Comparison of ENCODE assay signal across 36 cellular contexts in the genomic region with DNA sequence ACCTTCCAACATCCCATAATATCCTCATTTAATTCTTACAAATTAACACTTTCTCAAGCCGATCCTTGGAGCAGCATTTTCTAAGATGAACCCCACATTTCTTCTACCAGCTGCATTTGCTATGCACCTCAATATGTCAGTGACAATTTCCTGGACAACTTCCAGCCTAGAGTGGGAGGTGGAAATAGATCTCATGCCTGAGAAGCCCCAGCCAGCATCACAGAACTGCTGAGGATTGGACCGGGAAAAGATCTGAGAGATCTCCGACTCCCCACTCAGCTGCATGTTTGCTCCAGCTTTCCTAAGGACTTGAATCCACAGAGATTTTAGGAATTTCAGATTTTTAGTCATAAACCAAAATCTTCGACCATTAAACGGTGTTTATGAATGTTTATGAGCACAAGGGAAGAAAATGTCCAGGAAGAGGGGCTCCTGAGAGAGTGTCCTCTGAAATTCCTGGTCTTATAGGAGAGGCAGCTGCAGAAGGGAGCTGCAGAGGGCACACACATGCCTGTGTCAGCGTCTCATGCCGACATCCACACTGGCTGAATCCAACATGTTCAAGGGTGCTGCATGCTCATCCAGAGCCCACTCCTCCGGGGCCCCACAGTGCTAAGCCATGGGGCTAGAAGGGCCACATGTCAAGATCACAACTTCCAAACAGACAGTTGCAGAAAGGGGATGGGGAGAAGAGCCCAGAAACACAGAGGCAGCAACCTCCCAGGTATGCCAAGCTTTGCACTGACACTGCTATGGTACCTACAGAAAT.
DNase-seq lines count a peak whose midpoint lies in the region; ATAC-seq, FAIRE-seq and TF ChIP-seq lines count a peak whose summit lies in the region.
"Had no signal": no experiment of that assay in that cellular context is flagged by ENCODE, and none has a peak within 500 bp of the region (broad histone marks: within the 10 kb centered on the region; RNA-seq: fewer than 3 reads in every experiment).

No MANE protein-coding gene starts in this region.

- TF ChIP-seq EP300 in HepG2 (IDR thresholded peaks at IDR 0.05; ENCODE audit: low read depth in 2 of 2, low read length in 2 of 2) (no peak), HepG2 (CRISPR knock-in tag; IDR thresholded peaks at IDR 0.05; ENCODE audit: borderline replicate concordance) (no peak)

- DNase-seq in HepG2 (ENCODE audit: low spot score) = no peak
- no peak for DNase-seq in right lobe of liver
- DNase-seq in dorsolateral prefrontal cortex = peak in 1 of 10 donors; percentile 38
- no peak for DNase-seq in NK-92 (lab: John Stamatoyannopoulos, UW; ENCODE audit: unreplicated experiment)
- no peak for DNase-seq in DMS53 (lab: John Stamatoyannopoulos, UW)
- no peak for DNase-seq in activated T-cell treated with anti-CD3 and anti-CD28 coated beads, Interleukin-2, amount 50 U/mL, for 48 hours
- DNase-seq in stimulated activated CD4-positive, alpha-beta T cell treated with anti-CD3 and anti-CD28 coated beads, Interleukin-4, amount 100 ng/mL, for 4 hours = no peak
- DNase-seq: activated CD4-positive, alpha-beta memory T cell treated with anti-CD3 and anti-CD28 coated beads for 36 hours; activated naive CD4-positive, alpha-beta T cell treated with anti-CD3 and anti-CD28 coated beads, Interleukin-2, amount 10 ng/mL, durations not matched to agents 7 days and 5 days; AML-193; CD4-positive, alpha-beta T cell; effector CD4-positive, alpha-beta T cell; HCEC 1CT; immature natural killer cell; MV-4-11; NCI-H1436; NCI-H2081; NCI-H2227 treated with DMSO at 0.1 percent for 48 hours; NCI-H526; NK-92 treated with Interleukin-12 subunit alpha and Interleukin-12 subunit beta, amount 100 ng/mL, for 24 hours; PC-3; psoas muscle; stimulated activated naive CD4-positive, alpha-beta T cell treated with Interleukin-2 at 50 U/mL for 16 hours; T-helper 17 cell; testis had no signal

- no peaks in the 10 kb centered on the region for H4K20me1 ChIP-seq in HepG2 (ENCODE audit: insufficient read depth, low read length)

- POLR2A ChIA-PET in HepG2 (lab: Yijun Ruan, JAX) = no interaction called here

- peak overlapping the region in 1 of 3 experiments; percentile 57 for H3K4me3 Mint-ChIP-seq in nephron
- H3K4me3 Mint-ChIP-seq: activated CD4-positive, alpha-beta memory T cell treated with anti-CD3 and anti-CD28 coated beads for 36 hours; activated naive CD4-positive, alpha-beta T cell treated with anti-CD3 and anti-CD28 coated beads, Interleukin-2, amount 10 ng/mL, durations not matched to agents 7 days and 5 days; activated T-helper 1 cell treated with anti-CD3 and anti-CD28 coated beads, Interleukin-12 subunit alpha, Interleukin-12 subunit beta, Interleukin-2, Interleukin-4 antibody, amounts not matched to agents 30 ng/mL and 10 ng/mL and 1 ng/mL, durations not matched to agents 14 hours and 24 hours and 36 hours; CD4-positive, alpha-beta T cell; immature natural killer cell; T-helper 17 cell had no signal

- no peaks in the 10 kb centered on the region for H3K27me3 Mint-ChIP-seq in nephron (ENCODE audit: low read depth)
- H3K27me3 Mint-ChIP-seq: activated CD4-positive, alpha-beta memory T cell treated with anti-CD3 and anti-CD28 coated beads for 36 hours; activated naive CD4-positive, alpha-beta T cell treated with anti-CD3 and anti-CD28 coated beads, Interleukin-2, amount 10 ng/mL, durations not matched to agents 7 days and 5 days; CD4-positive, alpha-beta T cell; T-helper 17 cell had no signal

- FAIRE-seq in HepG2 (lab: Jason Lieb, UNC) = no peak
- FAIRE-seq: A204.1, colon, GM12878, TTC549 had no signal

- peaks cover 0 to 3% of the 10 kb centered on the region in 2 experiments; a peak in 1 of 5 replicates for H3K36me3 ChIP-seq in HepG2 (replicated peaks in 1 of 2; ENCODE audit: control insufficient read depth in 1 of 2, insufficient read depth in 2 of 2, low read length in 2 of 2)
- H3K36me3 ChIP-seq in right lobe of liver = no peaks in the 10 kb centered on the region
- H3K36me3 ChIP-seq: adrenal gland, breast epithelium had no signal

- CTCF ChIA-PET in HepG2 (lab: Yijun Ruan, JAX; ENCODE audit: low intra/inter-chr PET ratio, low total read pairs) = no interaction called here

- H3K9ac ChIP-seq in HepG2 (ENCODE audit: insufficient read depth, low read depth, low read length) = no peak overlapping the region

- no TSS peak for BruUV-seq in HepG2 (replicated peaks; lab: Mats Ljungman, UMichigan)

- H3K27ac Mint-ChIP-seq in nephron = peak overlapping the region; percentile 65 to 81 (median 79)
- H3K27ac Mint-ChIP-seq: activated CD4-positive, alpha-beta memory T cell treated with anti-CD3 and anti-CD28 coated beads for 36 hours; activated naive CD4-positive, alpha-beta T cell treated with anti-CD3 and anti-CD28 coated beads, Interleukin-2, amount 10 ng/mL, durations not matched to agents 7 days and 5 days; activated T-helper 1 cell treated with anti-CD3 and anti-CD28 coated beads, Interleukin-12 subunit alpha, Interleukin-12 subunit beta, Interleukin-2, Interleukin-4 antibody, amounts not matched to agents 30 ng/mL and 10 ng/mL and 1 ng/mL, durations not matched to agents 14 hours and 24 hours and 36 hours; CD4-positive, alpha-beta T cell; T-helper 17 cell had no signal

- H3K27me3 ChIP-seq in HepG2 (ENCODE audit: control insufficient read depth in 1 of 2, insufficient read depth in 2 of 2, low read length in 2 of 2) = no peaks in the 10 kb centered on the region
- no peaks in the 10 kb centered on the region for H3K27me3 ChIP-seq in right lobe of liver
- no peaks in the 10 kb centered on the region for H3K27me3 ChIP-seq in dorsolateral prefrontal cortex
- H3K27me3 ChIP-seq: adrenal gland, breast epithelium, testis had no signal

- no peak overlapping the region for H3K4me2 ChIP-seq in HepG2 (ENCODE audit: low read depth, low read length)

- H3K27ac ChIP-seq in HepG2 (ENCODE audit: extremely low read length, insufficient read depth, low read length) (peak overlapping the region; percentile 63), right lobe of liver (peak overlapping the region in 1 of 3 donors; percentile 85), dorsolateral prefrontal cortex (peak overlapping the region in 54 of 59 donors; percentile 8 to 84 (median 53))
- H3K27ac ChIP-seq: adrenal gland, breast epithelium, epithelial cell of prostate, psoas muscle, testis had no signal

- in situ Hi-C loops in HepG2 (cut with HindIII; ENCODE audit: extremely low pct_ligation_motif_present, low pct_unique_long_range_greater_than_20kb) = no loop called here

- no peaks in the 10 kb centered on the region for H3K9me3 Mint-ChIP-seq in nephron
- H3K9me3 Mint-ChIP-seq: activated CD4-positive, alpha-beta memory T cell treated with anti-CD3 and anti-CD28 coated beads for 36 hours; activated naive CD4-positive, alpha-beta T cell treated with anti-CD3 and anti-CD28 coated beads, Interleukin-2, amount 10 ng/mL, durations not matched to agents 7 days and 5 days; activated T-helper 1 cell treated with anti-CD3 and anti-CD28 coated beads, Interleukin-12 subunit alpha, Interleukin-12 subunit beta, Interleukin-2, Interleukin-4 antibody, amounts not matched to agents 30 ng/mL and 10 ng/mL and 1 ng/mL, durations not matched to agents 14 hours and 24 hours and 36 hours; CD4-positive, alpha-beta T cell; immature natural killer cell had no signal

- H3K36me3 Mint-ChIP-seq in nephron (ENCODE audit: low read depth) = no peaks in the 10 kb centered on the region
- H3K36me3 Mint-ChIP-seq: activated naive CD4-positive, alpha-beta T cell treated with anti-CD3 and anti-CD28 coated beads, Interleukin-2, amount 10 ng/mL, durations not matched to agents 7 days and 5 days; immature natural killer cell had no signal

- H3K9me3 ChIP-seq in HepG2 (ENCODE audit: low read length) (no peaks in the 10 kb centered on the region), right lobe of liver (no peaks in the 10 kb centered on the region)
- H3K9me3 ChIP-seq: adrenal gland, breast epithelium, psoas muscle, testis had no signal

- no peak for TF ChIP-seq RAD21 in HepG2 (CRISPR knock-in tag; IDR thresholded peaks at IDR 0.05)

- H3K4me1 Mint-ChIP-seq in nephron = peaks cover 72% of the 10 kb centered on the region

- intact Hi-C loops in HepG2 (cut with micrococcal nuclease; ENCODE audit: unreplicated experiment) (loop anchor here (10.0 kb wide), 1 partner anchor 61 kb away; no protein-coding TSS in a partner anchor), right lobe of liver (cut with DNase I) (no loop called here), dorsolateral prefrontal cortex (cut with DNase I) (no loop called here)

- H3K4me3 ChIP-seq in HepG2 (replicated peaks in 1 of 3; ENCODE audit: insufficient read depth in 1 of 3, low read depth in 2 of 3, low read length in 3 of 3) = no peak overlapping the region
- no peak overlapping the region for H3K4me3 ChIP-seq in right lobe of liver
- H3K4me3 ChIP-seq in dorsolateral prefrontal cortex = peak overlapping the region in 1 of 59 donors; percentile 0
- H3K4me3 ChIP-seq: adrenal gland, breast epithelium, GM12878, psoas muscle, testis had no signal

- H2AFZ ChIP-seq in HepG2 (ENCODE audit: low read length) = no peak overlapping the region

- no peak for ATAC-seq in HepG2
- no peak for ATAC-seq in right lobe of liver
- ATAC-seq: activated CD4-positive, CD25-positive, alpha-beta regulatory T cell treated with anti-CD3 and anti-CD28 coated beads, Interleukin-2, amount 50 U/mL, for 24 hours; GM12878; left lobe of liver; PC-3; psoas muscle; T-helper 17 cell had no signal

- TF ChIP-seq POLR2A in HepG2 (IDR thresholded peaks at IDR 0.05; ENCODE audit: insufficient read depth in 1 of 2, low read depth in 2 of 2, low read length in 2 of 2) (no peak), right lobe of liver (IDR thresholded peaks at IDR 0.05) (no peak)

- H3K4me1 ChIP-seq in HepG2 (ENCODE audit: insufficient read depth, low read length) (peaks cover 56% of the 10 kb centered on the region), right lobe of liver (peaks cover 0 to 42% (median 16%) of the 10 kb centered on the region in 4 donors)
- H3K4me1 ChIP-seq: breast epithelium had no signal

- peaks cover 51% of the 10 kb centered on the region for H3K79me2 ChIP-seq in HepG2 (ENCODE audit: insufficient read depth, low read length)

- 92% methylated on average over 6 of the region's 8 CpGs for WGBS in HepG2 (ENCODE audit: low lambda C conversion rate)
- WGBS in right lobe of liver (ENCODE audit: insufficient coverage, low coverage, low lambda C conversion rate, missing lambda C conversion rate) = 80% methylated on average over 6 of the region's 8 CpGs

- TF ChIP-seq CTCF in HepG2 (CRISPR knock-in tag; IDR thresholded peaks at IDR 0.05) = no peak
- no peak for TF ChIP-seq CTCF in right lobe of liver (IDR thresholded peaks at IDR 0.05)
- TF ChIP-seq CTCF in dorsolateral prefrontal cortex (IDR thresholded peaks at IDR 0.05 in 54 of 56, conservative IDR thresholded peaks at IDR 0.05 in 2 of 56; ENCODE audit: low read depth in 1 of 56, partially characterized antibody in 56 of 56) = no peak
- TF ChIP-seq CTCF in nephron (IDR thresholded peaks at IDR 0.05; ENCODE audit: unreplicated experiment in 3 of 3) = no peak

TF ChIP-seq in HepG2, 621 proteins besides CTCF, POLR2A, EP300 and RAD21 (continues in another document):
- TF ChIP-seq MEIS1 (CRISPR knock-in tag; IDR thresholded peaks at IDR 0.05; ENCODE audit: borderline replicate concordance) (no peak), SPEN (CRISPR knock-in tag; IDR thresholded peaks at IDR 0.05; ENCODE audit: low read depth) (no peak)
